9 cellular contexts compared by ENCODE assay signal in the genomic region with DNA sequence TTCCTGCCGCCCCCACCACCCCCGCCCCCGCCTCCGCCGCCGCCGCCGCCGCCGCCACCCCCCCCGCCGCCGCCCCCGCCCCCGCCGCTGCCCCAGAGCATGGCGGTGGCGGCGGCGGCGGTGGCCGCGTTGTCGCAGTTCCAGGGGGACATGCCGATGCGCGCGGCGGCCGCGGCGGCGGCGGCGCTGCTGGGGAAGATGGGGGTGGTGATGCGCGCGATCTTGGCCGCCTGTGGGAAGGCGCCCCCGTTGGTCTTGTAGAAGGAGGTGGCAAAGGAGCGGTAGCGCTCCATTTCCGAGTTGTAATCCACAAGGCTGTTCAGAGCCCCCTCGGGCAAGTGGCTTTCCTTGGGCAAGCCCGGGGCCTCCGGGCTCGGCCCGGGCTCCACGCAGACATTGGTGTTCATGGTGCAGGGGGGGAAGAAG. TPM values are rescaled to one million over a fixed set of nuclear protein-coding genes. Genes with fewer than 3 reads are reported as not detected.
DNase-seq lines count a peak whose midpoint lies in the region; ATAC-seq and FAIRE-seq lines count a peak whose summit lies in the region.
"Had no signal": no experiment of that assay in that cellular context is flagged by ENCODE, and none has a peak within 500 bp of the region (broad histone marks: within the 10 kb centered on the region; RNA-seq: fewer than 3 reads in every experiment).

No MANE protein-coding gene starts in this region.

- H3K9me3 Mint-ChIP-seq in naive thymus-derived CD4-positive, alpha-beta T cell = peaks cover 0 to 29% (median 4%) of the 10 kb centered on the region in 11 donors

- peak overlapping the region; percentile 56; the same call in 1 of the 2 replicates for H3K9ac ChIP-seq in Karpas-422 (ENCODE audit: low read length)

- intact Hi-C loops in naive thymus-derived CD4-positive, alpha-beta T cell (cut with micrococcal nuclease) = loop anchor here (5.0 to 10.0 kb wide), 2 partner anchors 981 to 1213 kb away; a partner anchor contains a TSS

- peak overlapping the region; percentile 65 for H3K4me2 ChIP-seq in Karpas-422 (ENCODE audit: low read depth, low read length, poor library complexity, severe bottlenecking)

- no peaks in the 10 kb centered on the region for H4K20me1 ChIP-seq in Karpas-422 (ENCODE audit: insufficient read depth, low read depth, low read length)

- CTCF ChIA-PET in naive thymus-derived CD4-positive, alpha-beta T cell (lab: Charles Lee) = no interaction called here

- peaks cover 14 to 55% (median 35%) of the 10 kb centered on the region in 7 donors for H3K4me1 Mint-ChIP-seq in naive thymus-derived CD4-positive, alpha-beta T cell

- POLR2A ChIA-PET in naive thymus-derived CD4-positive, alpha-beta T cell (lab: Charles Lee) = no interaction called here

- no peak overlapping the region for H3K27ac Mint-ChIP-seq in naive thymus-derived CD4-positive, alpha-beta T cell

- no peaks in the 10 kb centered on the region for H3K9me3 ChIP-seq in Karpas-422 (ENCODE audit: low read length)
- H3K9me3 ChIP-seq in naive thymus-derived CD4-positive, alpha-beta T cell (ENCODE audit: control insufficient read depth in 2 of 3, low read length in 3 of 3) = no peaks in the 10 kb centered on the region

- no peak for FAIRE-seq in HTR-8/SVneo (lab: Jason Lieb, UNC)
- FAIRE-seq: A204.1 had no signal

- H3K79me2 ChIP-seq in Karpas-422 (ENCODE audit: low read length) = no peaks in the 10 kb centered on the region

- no peaks in the 10 kb centered on the region for H3K36me3 Mint-ChIP-seq in naive thymus-derived CD4-positive, alpha-beta T cell

- H3K4me1 ChIP-seq in Karpas-422 (ENCODE audit: low read length) = peaks cover 7% of the 10 kb centered on the region
- H3K4me1 ChIP-seq in naive thymus-derived CD4-positive, alpha-beta T cell (ENCODE audit: control insufficient read depth in 2 of 2, insufficient read depth in 2 of 2, low read length in 2 of 2) = peaks cover 0 to 13% of the 10 kb centered on the region in 2 donors

- H3K4me3 ChIP-seq in Karpas-422 (ENCODE audit: low read length) = peak overlapping the region; percentile 60; the same call in 1 of the 2 replicates
- H3K4me3 ChIP-seq in naive thymus-derived CD4-positive, alpha-beta T cell (ENCODE audit: low read length) = peak overlapping the region; percentile 27

- no peaks in the 10 kb centered on the region for H3K9me2 ChIP-seq in Karpas-422 (replicated peaks; ENCODE audit: insufficient read depth, low read length)

- H2AFZ ChIP-seq in Karpas-422 (ENCODE audit: low read length) = no peak overlapping the region

- ATAC-seq in GM21723 (IDR thresholded peaks at IDR 0.05; ENCODE audit: unreplicated experiment) (peak; percentile 31), esophagus mucosa (peak; percentile 15)
- peak; percentile 56 for ATAC-seq in naive thymus-derived CD4-positive, alpha-beta T cell

- H3K4me3 Mint-ChIP-seq in naive thymus-derived CD4-positive, alpha-beta T cell = peak overlapping the region; percentile 59 to 85 (median 74)

- H3K27me3 ChIP-seq in Karpas-422 (ENCODE audit: low read length) = no peaks in the 10 kb centered on the region
- H3K27me3 ChIP-seq in naive thymus-derived CD4-positive, alpha-beta T cell (ENCODE audit: control insufficient read depth in 2 of 2, insufficient read depth in 2 of 2, low read length in 2 of 2) = peaks cover 0 to 20% of the 10 kb centered on the region in 2 donors

- H3K27me3 Mint-ChIP-seq in naive thymus-derived CD4-positive, alpha-beta T cell = peaks cover 64 to 84% (median 81%) of the 10 kb centered on the region in 5 donors

- no peak overlapping the region for H3K27ac ChIP-seq in Karpas-422 (ENCODE audit: low read length)
- no peak overlapping the region for H3K27ac ChIP-seq in naive thymus-derived CD4-positive, alpha-beta T cell (ENCODE audit: low read depth, low read length)

- DNase-seq in DMS 273 (lab: John Stamatoyannopoulos, UW; ENCODE audit: unreplicated experiment) (peak; percentile 49), DMS 273 treated with DMSO at 0.1 percent for 48 hours (lab: John Stamatoyannopoulos, UW) (no peak), Karpas-422 (peak; percentile 49), HTR-8/SVneo (ENCODE audit: insufficient read length, low spot score) (no peak)
- peak; percentile 66 for DNase-seq in activated CD8-positive, alpha-beta memory T cell treated with anti-CD3 and anti-CD28 coated beads for 24 hours
- peak in 8 of 9 donors; percentile 3 to 47 (median 20) for DNase-seq in naive thymus-derived CD4-positive, alpha-beta T cell

- no peaks in the 10 kb centered on the region for H3K36me3 ChIP-seq in Karpas-422 (ENCODE audit: insufficient read depth, low read length)
- no peaks in the 10 kb centered on the region for H3K36me3 ChIP-seq in naive thymus-derived CD4-positive, alpha-beta T cell (ENCODE audit: control insufficient read depth in 2 of 3, insufficient read depth in 3 of 3, low read length in 3 of 3)

RNA-seq across cellular contexts. Expression of a gene that starts 3.3 kb away (rescaled TPM):
- not detected in 2 replicates for total RNA-seq in Karpas-422 (2014; rRNA removed; shearing (Covaris generic); ENCODE audit: low replicate concordance)
- total RNA-seq in esophagus mucosa = 0.12 TPM
- total RNA-seq in naive thymus-derived CD4-positive, alpha-beta T cell = under 1 TPM in 1 of 5 experiments, not detected in 4; 0.42 TPM
- not detected for polyA plus RNA-seq in naive thymus-derived CD4-positive, alpha-beta T cell

Comparison
In these comparisons a context has a peak if more than half of its experiments do, and no peak if none do; other contexts are left out.
1. DNase-seq: peak in DMS 273 (single experiment), Karpas-422 (single experiment), activated CD8-positive, alpha-beta memory T cell treated with anti-CD3 and anti-CD28 coated beads for 24 hours (single experiment) and naive thymus-derived CD4-positive, alpha-beta T cell (8 of 9); none in DMS 273 treated with DMSO at 0.1 percent for 48 hours (single experiment) and HTR-8/SVneo (single experiment).
2. Peak in every context shown above with its lines, with median percentiles within 50 percentile points of each other: ATAC-seq.